1 cellular context compared by ENCODE assay signal in the genomic region with DNA sequence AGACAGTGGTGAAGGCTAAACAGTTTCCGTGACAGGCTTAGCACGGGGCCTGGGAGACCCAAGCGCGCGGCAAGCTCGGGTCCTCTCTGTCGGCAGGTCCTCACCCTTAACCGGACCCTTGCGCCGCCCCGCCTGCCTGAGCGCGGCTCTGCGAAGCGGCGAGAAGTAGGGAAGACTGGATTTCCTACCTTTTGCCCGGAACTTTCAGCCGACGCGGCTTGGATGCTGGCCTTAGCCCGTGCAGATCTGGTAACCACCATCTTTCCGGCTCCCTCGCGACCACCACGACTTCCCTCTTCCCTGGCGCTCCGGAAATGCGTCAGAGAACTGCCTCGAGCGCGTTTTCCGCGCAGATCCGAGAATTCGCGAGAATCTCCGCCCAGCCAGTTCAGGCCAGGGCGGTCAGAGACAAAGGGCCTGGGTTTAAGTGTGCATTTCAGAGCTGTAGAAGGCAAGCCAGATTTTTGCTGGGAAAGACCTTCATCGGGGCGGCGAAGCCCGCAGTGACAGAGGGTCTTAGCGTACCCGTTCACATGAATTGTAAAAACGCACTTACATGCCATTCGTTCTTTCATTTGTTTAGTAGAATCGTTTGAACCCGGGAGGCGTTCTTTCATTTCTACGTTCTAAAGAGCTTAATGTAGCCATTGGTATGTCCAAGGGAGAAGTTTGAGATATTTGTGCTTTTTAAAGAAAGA.
TF ChIP-seq lines count a peak whose summit lies in the region.

A gene with protein sequence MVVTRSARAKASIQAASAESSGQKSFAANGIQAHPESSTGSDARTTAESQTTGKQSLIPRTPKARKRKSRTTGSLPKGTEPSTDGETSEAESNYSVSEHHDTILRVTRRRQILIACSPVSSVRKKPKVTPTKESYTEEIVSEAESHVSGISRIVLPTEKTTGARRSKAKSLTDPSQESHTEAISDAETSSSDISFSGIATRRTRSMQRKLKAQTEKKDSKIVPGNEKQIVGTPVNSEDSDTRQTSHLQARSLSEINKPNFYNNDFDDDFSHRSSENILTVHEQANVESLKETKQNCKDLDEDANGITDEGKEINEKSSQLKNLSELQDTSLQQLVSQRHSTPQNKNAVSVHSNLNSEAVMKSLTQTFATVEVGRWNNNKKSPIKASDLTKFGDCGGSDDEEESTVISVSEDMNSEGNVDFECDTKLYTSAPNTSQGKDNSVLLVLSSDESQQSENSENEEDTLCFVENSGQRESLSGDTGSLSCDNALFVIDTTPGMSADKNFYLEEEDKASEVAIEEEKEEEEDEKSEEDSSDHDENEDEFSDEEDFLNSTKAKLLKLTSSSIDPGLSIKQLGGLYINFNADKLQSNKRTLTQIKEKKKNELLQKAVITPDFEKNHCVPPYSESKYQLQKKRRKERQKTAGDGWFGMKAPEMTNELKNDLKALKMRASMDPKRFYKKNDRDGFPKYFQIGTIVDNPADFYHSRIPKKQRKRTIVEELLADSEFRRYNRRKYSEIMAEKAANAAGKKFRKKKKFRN (minus strand): TSS at position 318 of the 698 bp plus-strand sequence. CDS start 58 bp downstream, at position 260.

TF ChIP-seq in GM23338, 12 proteins besides CTCF, POLR2A, EP300 and RAD21 (continued from another document):
- TF ChIP-seq, protein P1, sequence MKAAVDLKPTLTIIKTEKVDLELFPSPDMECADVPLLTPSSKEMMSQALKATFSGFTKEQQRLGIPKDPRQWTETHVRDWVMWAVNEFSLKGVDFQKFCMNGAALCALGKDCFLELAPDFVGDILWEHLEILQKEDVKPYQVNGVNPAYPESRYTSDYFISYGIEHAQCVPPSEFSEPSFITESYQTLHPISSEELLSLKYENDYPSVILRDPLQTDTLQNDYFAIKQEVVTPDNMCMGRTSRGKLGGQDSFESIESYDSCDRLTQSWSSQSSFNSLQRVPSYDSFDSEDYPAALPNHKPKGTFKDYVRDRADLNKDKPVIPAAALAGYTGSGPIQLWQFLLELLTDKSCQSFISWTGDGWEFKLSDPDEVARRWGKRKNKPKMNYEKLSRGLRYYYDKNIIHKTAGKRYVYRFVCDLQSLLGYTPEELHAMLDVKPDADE (IDR thresholded peaks at IDR 0.05) = peak; percentile 86
